Comparison of ENCODE assay signal across 18 cellular contexts in the genomic region with DNA sequence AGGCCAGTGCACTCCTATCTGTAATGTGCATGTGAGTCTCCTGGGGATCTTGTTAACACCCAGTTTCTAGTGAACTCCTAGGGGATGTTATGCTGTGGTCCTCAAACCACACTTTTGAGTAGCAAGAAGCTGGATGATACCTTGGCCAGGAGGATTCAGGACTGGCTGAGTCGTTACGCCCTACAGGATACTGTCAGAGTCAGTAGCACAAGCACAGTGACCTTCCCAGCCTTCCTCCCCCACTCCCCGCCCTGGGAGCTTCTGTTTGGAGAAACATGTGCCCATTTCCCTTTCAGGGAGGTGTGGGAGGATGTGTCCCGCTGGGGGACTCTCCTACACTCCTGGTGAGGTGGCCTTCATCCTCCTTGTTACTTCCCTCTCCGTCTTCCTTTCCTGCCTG.
A peak's percentile ranks its signal among the peaks of the same experiment; 100 is the strongest.
DNase-seq lines count a peak whose midpoint lies in the region; ATAC-seq and TF ChIP-seq lines count a peak whose summit lies in the region.
"Had no signal": no experiment of that assay in that cellular context is flagged by ENCODE, and none has a peak within 500 bp of the region (broad histone marks: within the 10 kb centered on the region; RNA-seq: fewer than 3 reads in every experiment).

No MANE protein-coding gene starts in this region.

- H3K36me3 ChIP-seq in GM23338 (ENCODE audit: insufficient read depth): 0 out of 2 replicates have a peak, but pooled peaks cover 5% of the 10 kb centered on the region
- no peaks in the 10 kb centered on the region for H3K36me3 ChIP-seq in NT2/D1 (ENCODE audit: insufficient read depth, insufficient read length, low read length)
- H3K36me3 ChIP-seq in aorta (ENCODE audit: control insufficient read depth in 1 of 2, insufficient read depth in 2 of 2, low read length in 1 of 2): no peaks in the 10 kb centered on the region
- H3K36me3 ChIP-seq: BE2C, Peyer's patch had no signal

- H3K36me3 Mint-ChIP-seq in GM23338 (ENCODE audit: low read depth) (no peaks in the 10 kb centered on the region; the same call in 2 of the 3 replicates), progenitor cell of endocrine pancreas (ENCODE audit: insufficient read depth) (no peaks in the 10 kb centered on the region), immature natural killer cell (peaks cover 0 to 27% (median 4%) of the 10 kb centered on the region in 3 donors)
- no peaks in the 10 kb centered on the region for H3K36me3 Mint-ChIP-seq in dendritic cell treated with granulocyte-macrophage colony-stimulating factor and Interleukin-4, amounts not matched to agents 40 ng/mL and 50 ng/mL, for 4 days (ENCODE audit: low read depth)
- H3K36me3 Mint-ChIP-seq: CD8-positive, alpha-beta T cell had no signal

- peak overlapping the region; percentile 91 for H2AFZ ChIP-seq in GM23338

- H3K4me1 Mint-ChIP-seq in GM23338: peaks cover 14% of the 10 kb centered on the region
- H3K4me1 Mint-ChIP-seq in dendritic cell treated with granulocyte-macrophage colony-stimulating factor and Interleukin-4, amounts not matched to agents 40 ng/mL and 50 ng/mL, for 4 days (ENCODE audit: low read depth): peaks cover 26% of the 10 kb centered on the region
- peaks cover 11% of the 10 kb centered on the region for H3K4me1 Mint-ChIP-seq in progenitor cell of endocrine pancreas (ENCODE audit: low read depth)
- peaks cover 23 to 26% of the 10 kb centered on the region in 2 donors for H3K4me1 Mint-ChIP-seq in immature natural killer cell

- ATAC-seq in GM23338 (no peak), aorta (ENCODE audit: low FRiP score) (no peak)
- ATAC-seq: CD8-positive, alpha-beta T cell had no signal

- H3K4me2 ChIP-seq in GM23338: no peak overlapping the region

- H3K9ac ChIP-seq in NT2/D1 (ENCODE audit: insufficient read length, low read depth): peak overlapping the region; percentile 13

- no peak overlapping the region for H3K4me3 Mint-ChIP-seq in GM23338
- H3K4me3 Mint-ChIP-seq in dendritic cell treated with granulocyte-macrophage colony-stimulating factor and Interleukin-4, amounts not matched to agents 40 ng/mL and 50 ng/mL, for 4 days: no peak overlapping the region
- no peak overlapping the region for H3K4me3 Mint-ChIP-seq in progenitor cell of endocrine pancreas (ENCODE audit: low read depth)
- no peak overlapping the region for H3K4me3 Mint-ChIP-seq in immature natural killer cell
- H3K4me3 Mint-ChIP-seq: CD8-positive, alpha-beta T cell had no signal

- H3K27ac ChIP-seq in GM23338 (ENCODE audit: low read depth): no peak overlapping the region
- H3K27ac ChIP-seq in aorta (ENCODE audit: low read depth in 1 of 2, low read length in 2 of 2): no peak overlapping the region
- H3K27ac ChIP-seq: Peyer's patch had no signal

- H3K9me3 ChIP-seq in NT2/D1 (ENCODE audit: insufficient read depth, low read length): no peaks in the 10 kb centered on the region
- H3K9me3 ChIP-seq in aorta (ENCODE audit: control insufficient read depth, low read length): peaks cover 5% of the 10 kb centered on the region
- H3K9me3 ChIP-seq: BE2C had no signal

- H3K27me3 ChIP-seq in GM23338 (ENCODE audit: insufficient read depth) (no peaks in the 10 kb centered on the region), NT2/D1 (ENCODE audit: insufficient read depth, insufficient read length) (peaks cover 3% of the 10 kb centered on the region), aorta (ENCODE audit: control insufficient read depth in 1 of 2, insufficient read depth in 2 of 2, low read length in 1 of 2) (no peaks in the 10 kb centered on the region)
- H3K27me3 ChIP-seq: BE2C, Peyer's patch had no signal

- intact Hi-C loops in dendritic cell treated with granulocyte-macrophage colony-stimulating factor and Interleukin-4, amounts not matched to agents 40 ng/mL and 50 ng/mL, for 4 days (cut with micrococcal nuclease): no loop called here
- intact Hi-C loops in aorta (cut with DNase I): no loop called here

- H3K4me1 ChIP-seq in GM23338 (ENCODE audit: insufficient read depth) (no peaks in the 10 kb centered on the region; the same call in 1 of the 2 replicates), NT2/D1 (ENCODE audit: insufficient read depth, insufficient read length) (peaks cover 5% of the 10 kb centered on the region), aorta (ENCODE audit: control insufficient read depth in 1 of 2, insufficient read depth in 2 of 2, low read length in 2 of 2) (no peaks in the 10 kb centered on the region)
- H3K4me1 ChIP-seq: BE2C, Peyer's patch had no signal

- no peaks in the 10 kb centered on the region for H4K20me1 ChIP-seq in GM23338 (replicated peaks; ENCODE audit: insufficient read depth)

- H3K9me3 Mint-ChIP-seq in GM23338 (peaks cover 5% of the 10 kb centered on the region; the same call in 2 of the 3 replicates), progenitor cell of endocrine pancreas (ENCODE audit: low read depth) (peaks cover 4% of the 10 kb centered on the region), immature natural killer cell (peaks cover 1 to 34% (median 15%) of the 10 kb centered on the region in 6 donors)
- H3K9me3 Mint-ChIP-seq in dendritic cell treated with granulocyte-macrophage colony-stimulating factor and Interleukin-4, amounts not matched to agents 40 ng/mL and 50 ng/mL, for 4 days: peaks cover 15% of the 10 kb centered on the region

- DNase-seq in GM23338 (ENCODE audit: low spot score): no peak
- no peak for DNase-seq in NT2/D1 (ENCODE audit: low read depth, low spot score)
- DNase-seq in progenitor cell of endocrine pancreas (ENCODE audit: low spot score, unreplicated experiment): no peak
- no peak for DNase-seq in aorta
- DNase-seq in activated gamma-delta T cell (lab: John Stamatoyannopoulos, UW): no peak
- no peak for DNase-seq in immature natural killer cell
- DNase-seq: BE2C; CD8-positive, alpha-beta T cell; DND-41; GF-D8; H7; NCI-H1105 treated with DMSO at 0.1 percent for 48 hours; NCI-H187 treated with DMSO at 0.1 percent for 48 hours; NCI-H2171; NCI-H446 treated with DMSO at 0.1 percent for 48 hours; NCI-H82; Peyer's patch had no signal

- no peak overlapping the region for H3K4me3 ChIP-seq in GM23338
- no peak overlapping the region for H3K4me3 ChIP-seq in NT2/D1 (ENCODE audit: insufficient read length, low read depth)
- H3K4me3 ChIP-seq in aorta (ENCODE audit: low read length in 2 of 2): no peak overlapping the region
- H3K4me3 ChIP-seq: Peyer's patch had no signal

- H3F3A ChIP-seq in GM23338 (replicated peaks; ENCODE audit: low read depth): no peaks in the 10 kb centered on the region

- no peak for TF ChIP-seq CTCF in GM23338 (conservative IDR thresholded peaks at IDR 0.05; ENCODE audit: low read depth in 2 of 2)
- no peak for TF ChIP-seq CTCF in progenitor cell of endocrine pancreas (IDR thresholded peaks at IDR 0.05; ENCODE audit: unreplicated experiment)

- WGBS in aorta, 2 donors: 45% methylated on average over 5 of the region's 5 CpGs

- H3K27me3 Mint-ChIP-seq in GM23338 (ENCODE audit: insufficient read depth, low read depth, poor library complexity) (peaks cover 4% of the 10 kb centered on the region), progenitor cell of endocrine pancreas (no peaks in the 10 kb centered on the region), immature natural killer cell (ENCODE audit: low read depth in 3 of 3) (peaks cover 2 to 5% (median 3%) of the 10 kb centered on the region in 3 donors)
- H3K27me3 Mint-ChIP-seq in dendritic cell treated with granulocyte-macrophage colony-stimulating factor and Interleukin-4, amounts not matched to agents 40 ng/mL and 50 ng/mL, for 4 days: peaks cover 5% of the 10 kb centered on the region

- H3K79me2 ChIP-seq in GM23338 (replicated peaks; ENCODE audit: insufficient read depth): no peaks in the 10 kb centered on the region

- H3K27ac Mint-ChIP-seq in GM23338: peak overlapping the region; percentile 24; the same call in 1 of the 2 replicates
- peak overlapping the region; percentile 66 for H3K27ac Mint-ChIP-seq in dendritic cell treated with granulocyte-macrophage colony-stimulating factor and Interleukin-4, amounts not matched to agents 40 ng/mL and 50 ng/mL, for 4 days
- H3K27ac Mint-ChIP-seq in progenitor cell of endocrine pancreas: peak overlapping the region; percentile 29
- H3K27ac Mint-ChIP-seq in immature natural killer cell: no peak overlapping the region
- H3K27ac Mint-ChIP-seq: CD8-positive, alpha-beta T cell had no signal

- H3K9me2 ChIP-seq in GM23338 (ENCODE audit: insufficient read depth): no peaks in the 10 kb centered on the region

Comparison
In these comparisons a context has a peak if more than half of its experiments do, and no peak if none do; other contexts are left out.
1. H3K27ac Mint-ChIP-seq: peak in GM23338 (single experiment), dendritic cell treated with granulocyte-macrophage colony-stimulating factor and Interleukin-4, amounts not matched to agents 40 ng/mL and 50 ng/mL, for 4 days (single experiment) and progenitor cell of endocrine pancreas (single experiment); none in immature natural killer cell (0 of 6).